Comparison of ENCODE assay signal across 13 cellular contexts in the genomic region with DNA sequence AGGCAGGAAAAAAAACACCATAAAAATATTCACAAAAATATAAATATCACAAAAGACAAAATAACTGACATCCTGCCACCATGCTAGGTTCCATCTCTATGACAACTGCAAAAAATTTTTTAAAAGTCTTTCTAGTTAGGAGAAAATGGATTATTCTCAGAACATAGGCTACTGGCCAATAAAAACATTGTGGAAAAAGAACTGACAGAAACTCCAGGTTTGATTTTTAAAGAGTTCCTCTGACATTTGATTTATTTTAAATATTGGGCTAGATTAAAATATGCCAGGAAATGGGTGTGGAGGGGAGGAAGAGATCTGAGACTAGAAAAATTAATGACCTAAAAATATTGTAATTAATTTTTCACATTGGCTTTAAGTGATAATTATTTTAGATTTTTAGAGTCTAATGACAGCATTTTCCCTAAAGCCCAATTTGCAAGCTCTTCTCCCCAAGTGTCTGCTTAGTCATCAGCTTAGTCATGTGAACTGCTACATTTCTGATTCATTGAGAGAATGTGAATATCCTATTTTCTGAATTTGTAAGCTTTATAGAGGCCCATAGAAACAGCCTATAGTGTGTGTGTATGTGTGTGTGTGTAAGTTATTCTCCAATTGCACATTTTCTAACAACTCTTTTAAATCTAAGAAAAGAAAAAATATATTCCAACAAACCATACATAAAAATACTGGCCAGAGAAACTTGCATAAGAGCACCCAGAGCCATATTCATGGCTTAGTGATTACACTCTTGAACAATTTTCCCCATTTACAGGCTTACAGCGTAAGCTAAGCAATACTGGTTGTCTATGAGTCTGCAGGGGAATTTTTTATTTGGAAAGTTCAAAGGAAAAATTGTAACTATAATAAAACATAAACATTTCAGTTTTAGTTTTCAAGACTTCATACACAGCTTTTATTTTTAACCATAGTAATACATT. TPM values are rescaled to one million over a fixed set of nuclear protein-coding genes. Genes with fewer than 3 reads are reported as not detected.
A peak's percentile ranks its signal among the peaks of the same experiment; 100 is the strongest.
DNase-seq lines count a peak whose midpoint lies in the region; ATAC-seq and TF ChIP-seq lines count a peak whose summit lies in the region.
"Had no signal": no experiment of that assay in that cellular context is flagged by ENCODE, and none has a peak within 500 bp of the region (broad histone marks: within the 10 kb centered on the region; RNA-seq: fewer than 3 reads in every experiment).

No MANE protein-coding gene starts in this region.

- H3K4me1 Mint-ChIP-seq in activated T-cell treated with anti-CD3 and anti-CD28 coated beads, Interleukin-2, amount 50 U/mL, for 4 hours (ENCODE audit: low read depth) = no peaks in the 10 kb centered on the region
- no peaks in the 10 kb centered on the region for H3K4me1 Mint-ChIP-seq in stimulated activated effector memory CD8-positive, alpha-beta T cell treated with anti-CD3 and anti-CD28 coated beads, Interleukin-12 subunit alpha, Interleukin-12 subunit beta, amount 100 ng/mL, for 72 hours

- H3K4me3 Mint-ChIP-seq in activated T-cell treated with anti-CD3 and anti-CD28 coated beads, Interleukin-2, amount 50 U/mL, for 4 hours = no peak overlapping the region
- H3K4me3 Mint-ChIP-seq in stimulated activated effector memory CD8-positive, alpha-beta T cell treated with anti-CD3 and anti-CD28 coated beads, Interleukin-12 subunit alpha, Interleukin-12 subunit beta, amount 100 ng/mL, for 72 hours = no peak overlapping the region

- TF ChIP-seq EP300 in tibial nerve (IDR thresholded peaks at IDR 0.05) = no peak

- H3K27ac Mint-ChIP-seq in stimulated activated effector memory CD8-positive, alpha-beta T cell treated with anti-CD3 and anti-CD28 coated beads, Interleukin-12 subunit alpha, Interleukin-12 subunit beta, amount 100 ng/mL, for 72 hours = no peak overlapping the region

- H3K27me3 ChIP-seq in tibial nerve = no peaks in the 10 kb centered on the region
- H3K27me3 ChIP-seq: hepatocyte, vagina had no signal

- H3K36me3 ChIP-seq in tibial nerve = no peaks in the 10 kb centered on the region
- H3K36me3 ChIP-seq: vagina had no signal

- no peaks in the 10 kb centered on the region for H3K9me3 ChIP-seq in tibial nerve
- H3K9me3 ChIP-seq: vagina had no signal

- TF ChIP-seq POLR2A in tibial nerve (IDR thresholded peaks at IDR 0.05) = no peak

- H3K27me3 Mint-ChIP-seq in activated T-cell treated with anti-CD3 and anti-CD28 coated beads, Interleukin-2, amount 50 U/mL, for 4 hours (ENCODE audit: low read depth) = peaks cover 13% of the 10 kb centered on the region

- ATAC-seq in activated T-cell treated with anti-CD3 and anti-CD28 coated beads, Interleukin-2, amount 50 U/mL, for 4 hours = peak; percentile 51 to 71
- ATAC-seq in SK-N-SH treated with all-trans-retinoic acid at 6 μM for 48 hours (peak; percentile 58; the same call in 2 of the 3 replicates), HG03439 (IDR thresholded peaks at IDR 0.05; ENCODE audit: unreplicated experiment) (no peak)
- ATAC-seq in stimulated activated effector memory CD8-positive, alpha-beta T cell treated with anti-CD3 and anti-CD28 coated beads, Interleukin-12 subunit alpha, Interleukin-12 subunit beta, amount 100 ng/mL, for 72 hours = peak; percentile 73

- H3K4me3 ChIP-seq in tibial nerve = no peak overlapping the region
- H3K4me3 ChIP-seq: hepatocyte, vagina had no signal

- no peaks in the 10 kb centered on the region for H3K36me3 Mint-ChIP-seq in activated T-cell treated with anti-CD3 and anti-CD28 coated beads, Interleukin-2, amount 50 U/mL, for 4 hours (ENCODE audit: insufficient read depth)
- no peaks in the 10 kb centered on the region for H3K36me3 Mint-ChIP-seq in stimulated activated effector memory CD8-positive, alpha-beta T cell treated with anti-CD3 and anti-CD28 coated beads, Interleukin-12 subunit alpha, Interleukin-12 subunit beta, amount 100 ng/mL, for 72 hours

- H3K27ac ChIP-seq in tibial nerve = no peak overlapping the region
- H3K27ac ChIP-seq: hepatocyte, vagina had no signal

- DNase-seq in activated T-cell treated with anti-CD3 and anti-CD28 coated beads, Interleukin-2, amount 50 U/mL, for 4 hours = no peak
- no peak for DNase-seq in activated T-cell treated with anti-CD3 and anti-CD28 coated beads, Interleukin-2, amount 50 U/mL, for 1 hour
- DNase-seq in fibroblast of the conjunctiva (ENCODE audit: low read depth) = peak; percentile 24
- DNase-seq in stimulated activated effector memory CD8-positive, alpha-beta T cell treated with anti-CD3 and anti-CD28 coated beads, Interleukin-12 subunit alpha, Interleukin-12 subunit beta, amount 100 ng/mL, for 72 hours (ENCODE audit: low spot score in 2 of 2) = no peak
- DNase-seq in tibial nerve (ENCODE audit: low spot score in 2 of 2) = no peak
- no peak for DNase-seq in NCI-H510A (lab: John Stamatoyannopoulos, UW)
- DNase-seq: activated T-cell treated with anti-CD3 and anti-CD28 coated beads for 4 hours; central memory CD4-positive, alpha-beta T cell; NCI-H1417 had no signal

- WGBS in tibial nerve, 2 donors = 78 to 87% methylated on average over 1 of the region's 1 CpG

- H3K9me3 Mint-ChIP-seq in activated T-cell treated with anti-CD3 and anti-CD28 coated beads, Interleukin-2, amount 50 U/mL, for 4 hours = no peaks in the 10 kb centered on the region
- H3K9me3 Mint-ChIP-seq in stimulated activated effector memory CD8-positive, alpha-beta T cell treated with anti-CD3 and anti-CD28 coated beads, Interleukin-12 subunit alpha, Interleukin-12 subunit beta, amount 100 ng/mL, for 72 hours = no peaks in the 10 kb centered on the region

- H3K4me1 ChIP-seq in tibial nerve = peaks cover 0 to 34% (median 13%) of the 10 kb centered on the region in 4 donors

- no peak for TF ChIP-seq CTCF in tibial nerve (IDR thresholded peaks at IDR 0.05)

TF ChIP-seq in SK-N-SH treated with all-trans-retinoic acid at 6 μM for 48 hours, 23 proteins besides CTCF, POLR2A, EP300 and RAD21 (continues in another document):
- TF ChIP-seq ZNF565 (CRISPR knock-in tag; conservative IDR thresholded peaks at IDR 0.05; ENCODE audit: low read depth) (no peak), OSR1 (CRISPR knock-in tag; IDR thresholded peaks at IDR 0.05) (no peak), ZNF70 (CRISPR knock-in tag; IDR thresholded peaks at IDR 0.05) (no peak), ZC3H10 (CRISPR knock-in tag; IDR thresholded peaks at IDR 0.05) (no peak), PATZ1 (CRISPR knock-in tag; IDR thresholded peaks at IDR 0.05; ENCODE audit: borderline replicate concordance) (no peak), ZNF8 (CRISPR knock-in tag; IDR thresholded peaks at IDR 0.05) (no peak), TCF4 (CRISPR knock-in tag; IDR thresholded peaks at IDR 0.05; ENCODE audit: borderline replicate concordance) (no peak), SNAI2 (CRISPR knock-in tag; IDR thresholded peaks at IDR 0.05) (no peak), ARNTL (CRISPR knock-in tag; IDR thresholded peaks at IDR 0.05; ENCODE audit: borderline replicate concordance, low read depth) (no peak), BACH2 (CRISPR knock-in tag; IDR thresholded peaks at IDR 0.05; ENCODE audit: borderline replicate concordance) (no peak), ISL1 (CRISPR knock-in tag; IDR thresholded peaks at IDR 0.05) (no peak), GLIS3 (CRISPR knock-in tag; IDR thresholded peaks at IDR 0.05) (no peak)
- TF ChIP-seq, protein P1, sequence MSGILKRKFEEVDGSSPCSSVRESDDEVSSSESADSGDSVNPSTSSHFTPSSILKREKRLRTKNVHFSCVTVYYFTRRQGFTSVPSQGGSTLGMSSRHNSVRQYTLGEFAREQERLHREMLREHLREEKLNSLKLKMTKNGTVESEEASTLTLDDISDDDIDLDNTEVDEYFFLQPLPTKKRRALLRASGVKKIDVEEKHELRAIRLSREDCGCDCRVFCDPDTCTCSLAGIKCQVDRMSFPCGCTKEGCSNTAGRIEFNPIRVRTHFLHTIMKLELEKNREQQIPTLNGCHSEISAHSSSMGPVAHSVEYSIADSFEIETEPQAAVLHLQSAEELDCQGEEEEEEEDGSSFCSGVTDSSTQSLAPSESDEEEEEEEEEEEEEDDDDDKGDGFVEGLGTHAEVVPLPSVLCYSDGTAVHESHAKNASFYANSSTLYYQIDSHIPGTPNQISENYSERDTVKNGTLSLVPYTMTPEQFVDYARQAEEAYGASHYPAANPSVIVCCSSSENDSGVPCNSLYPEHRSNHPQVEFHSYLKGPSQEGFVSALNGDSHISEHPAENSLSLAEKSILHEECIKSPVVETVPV (CRISPR knock-in tag; IDR thresholded peaks at IDR 0.05) = no peak

RNA-seq across cellular contexts. Expression of gene TMEFF2, which starts 48.4 kb away (rescaled TPM):
- not detected for total RNA-seq in activated T-cell treated with anti-CD3 and anti-CD28 coated beads, Interleukin-2, amount 50 U/mL, for 4 hours
- not detected for total RNA-seq in tibial nerve
- total RNA-seq: vagina had no signal
